In the genomic region with DNA sequence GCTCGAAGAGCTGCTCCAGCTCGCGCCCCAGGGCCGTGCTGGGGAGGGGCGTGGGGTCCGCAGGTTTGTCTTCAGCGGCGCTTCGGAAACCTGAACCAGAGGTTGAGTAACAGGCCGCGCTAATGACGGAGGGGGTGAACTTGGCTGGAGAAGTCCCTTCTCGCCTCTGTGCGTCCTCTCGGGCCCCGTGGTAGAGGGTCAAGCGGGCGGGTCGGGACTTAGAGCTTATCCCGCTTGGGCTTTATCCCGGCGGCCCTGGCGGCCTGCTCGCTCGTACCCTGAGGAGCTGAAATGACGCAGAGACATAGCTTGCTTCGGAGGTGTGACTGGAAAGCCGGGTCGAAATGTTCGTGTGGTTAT, we compare ENCODE assay signal across 8 cellular contexts.
A peak's percentile ranks its signal among the peaks of the same experiment; 100 is the strongest.
DNase-seq lines count a peak whose midpoint lies in the region; ATAC-seq and TF ChIP-seq lines count a peak whose summit lies in the region.

No MANE protein-coding gene starts in this region.

- peak; percentile 43 for DNase-seq in HK-2 (ENCODE audit: unreplicated experiment)
- peak; percentile 13 for DNase-seq in superior temporal gyrus (ENCODE audit: extremely low spot score)

- H3K9ac ChIP-seq in endocrine pancreas (ENCODE audit: control insufficient read depth, insufficient read depth, low read length) (peak overlapping the region; percentile 98), mucosa of rectum (ENCODE audit: low read depth in 1 of 2, low read length in 2 of 2) (peak overlapping the region; percentile 85 to 96)

- H3K4me1 ChIP-seq in endocrine pancreas (ENCODE audit: control insufficient read depth, insufficient read depth, low read length) = peaks cover 7% of the 10 kb centered on the region
- H3K4me1 ChIP-seq in mucosa of rectum (ENCODE audit: control insufficient read depth in 2 of 2, insufficient read depth in 2 of 2, low read length in 2 of 2) = peaks cover 7 to 13% of the 10 kb centered on the region in 2 donors

- H3K27ac ChIP-seq in C4-2B (peak overlapping the region; percentile 82), VCaP (peak overlapping the region; percentile 81), mucosa of rectum (ENCODE audit: low read depth in 2 of 2, low read length in 2 of 2) (peak overlapping the region; percentile 94)

- H3K9me3 ChIP-seq in endocrine pancreas (ENCODE audit: control insufficient read depth, low read length) (no peaks in the 10 kb centered on the region), mucosa of rectum (ENCODE audit: control insufficient read depth in 2 of 2, low read length in 2 of 2) (no peaks in the 10 kb centered on the region)

- H3K4me3 ChIP-seq in endocrine pancreas (ENCODE audit: control insufficient read depth, insufficient read depth, low read length) (peak overlapping the region; percentile 98), mucosa of rectum (ENCODE audit: low read length in 2 of 2) (peak overlapping the region; percentile 94 to 97)

- TF ChIP-seq CTCF in C4-2B (conservative IDR thresholded peaks at IDR 0.05) (no peak), VCaP (conservative IDR thresholded peaks at IDR 0.05) (no peak)

- ATAC-seq in GM19351 (IDR thresholded peaks at IDR 0.05; ENCODE audit: unreplicated experiment) (peak; percentile 18), GM21737 (IDR thresholded peaks at IDR 0.05; ENCODE audit: unreplicated experiment) (no peak)

- no peaks in the 10 kb centered on the region for H3K36me3 ChIP-seq in endocrine pancreas (ENCODE audit: control insufficient read depth, insufficient read depth, low read length)
- peaks cover 2 to 4% of the 10 kb centered on the region in 2 donors for H3K36me3 ChIP-seq in mucosa of rectum (ENCODE audit: control insufficient read depth in 2 of 2, insufficient read depth in 2 of 2, low read length in 2 of 2)

- no peaks in the 10 kb centered on the region for H3K27me3 ChIP-seq in endocrine pancreas (ENCODE audit: control insufficient read depth, insufficient read depth, low read length)
- H3K27me3 ChIP-seq in mucosa of rectum (ENCODE audit: control insufficient read depth in 2 of 2, insufficient read depth in 2 of 2, low read length in 2 of 2) = no peaks in the 10 kb centered on the region
